In genomic region chr5:148290271-148291195, GRCh38 we compare ENCODE assay signal across 9 cellular contexts.
A peak's percentile ranks its signal among the peaks of the same experiment; 100 is the strongest.
DNase-seq lines count a peak whose midpoint lies in the region.
"Had no signal": no experiment of that assay in that cellular context is flagged by ENCODE, and none has a peak within 500 bp of the region (broad histone marks: within the 10 kb centered on the region; RNA-seq: fewer than 3 reads in every experiment).

No MANE protein-coding gene starts in this region.

- DNase-seq in GM03348 (ENCODE audit: low spot score) (peak; percentile 27), KG1 (lab: John Stamatoyannopoulos, UW) (peak; percentile 0), SW480 (ENCODE audit: low spot score) (peak; percentile 54), kidney glomerular epithelial cell (lab: John Stamatoyannopoulos, UW) (peak; percentile 9), cortex of kidney (lab: John Stamatoyannopoulos, UW) (no peak), UCSD-AML1 (lab: John Stamatoyannopoulos, UW; ENCODE audit: unreplicated experiment) (no peak), germinal center (ENCODE audit: low spot score) (no peak)
- DNase-seq in stimulated activated naive CD4-positive, alpha-beta T cell treated with Interleukin-2 at 50 U/mL for 16 hours (lab: John Stamatoyannopoulos, UW) = no peak
- DNase-seq: stimulated activated naive B cell treated with anti-CD40 and anti-IgM and Interleukin-4, amounts not matched to agents 10 μg/mL and 1 μg/mL and 100 μg/mL, for 72 hours had no signal

Comparison
In these comparisons a context has a peak if more than half of its experiments do, and no peak if none do; other contexts are left out.
1. DNase-seq: peak in GM03348 (single experiment), KG1 (single experiment), SW480 (single experiment) and kidney glomerular epithelial cell (single experiment); none in stimulated activated naive CD4-positive, alpha-beta T cell treated with Interleukin-2 at 50 U/mL for 16 hours (single experiment), cortex of kidney (single experiment), UCSD-AML1 (single experiment) and germinal center (single experiment).